Comparison of ENCODE assay signal across 1 cellular context in the genomic region with DNA sequence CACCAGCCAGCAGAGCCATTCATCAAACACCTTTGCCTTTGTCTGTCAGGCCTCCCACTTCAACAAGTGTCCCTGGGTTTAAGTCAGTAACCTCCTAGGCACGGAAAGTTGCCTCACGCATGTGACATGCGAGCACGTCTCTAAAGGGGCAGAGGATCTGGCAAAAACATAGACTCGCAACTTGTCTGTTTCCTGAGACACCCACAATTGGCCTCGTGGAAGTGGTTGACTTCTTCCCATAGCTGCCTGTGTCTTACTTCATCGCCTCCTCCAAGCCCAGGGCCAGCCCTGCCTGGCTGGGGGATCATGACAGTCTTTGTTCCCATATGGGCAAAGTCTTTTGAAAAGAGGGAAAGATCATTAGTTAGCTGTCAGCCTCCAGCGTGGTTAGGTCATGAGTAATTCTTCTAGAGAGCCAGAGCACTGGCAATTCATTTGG.
TF ChIP-seq lines count a peak whose summit lies in the region.

No MANE protein-coding gene starts in this region.

TF ChIP-seq in HCT116, 20 proteins besides CTCF, POLR2A, EP300 and RAD21 (continued from another document):
- TF ChIP-seq POLR2AphosphoS5 (IDR thresholded peaks at IDR 0.05; ENCODE audit: low read depth, low read length), result no peak
- TF ChIP-seq, protein P1, sequence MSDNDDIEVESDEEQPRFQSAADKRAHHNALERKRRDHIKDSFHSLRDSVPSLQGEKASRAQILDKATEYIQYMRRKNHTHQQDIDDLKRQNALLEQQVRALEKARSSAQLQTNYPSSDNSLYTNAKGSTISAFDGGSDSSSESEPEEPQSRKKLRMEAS (IDR thresholded peaks at IDR 0.05), result no peak
